ENCODE assay signal across 18 cellular contexts in the genomic region with DNA sequence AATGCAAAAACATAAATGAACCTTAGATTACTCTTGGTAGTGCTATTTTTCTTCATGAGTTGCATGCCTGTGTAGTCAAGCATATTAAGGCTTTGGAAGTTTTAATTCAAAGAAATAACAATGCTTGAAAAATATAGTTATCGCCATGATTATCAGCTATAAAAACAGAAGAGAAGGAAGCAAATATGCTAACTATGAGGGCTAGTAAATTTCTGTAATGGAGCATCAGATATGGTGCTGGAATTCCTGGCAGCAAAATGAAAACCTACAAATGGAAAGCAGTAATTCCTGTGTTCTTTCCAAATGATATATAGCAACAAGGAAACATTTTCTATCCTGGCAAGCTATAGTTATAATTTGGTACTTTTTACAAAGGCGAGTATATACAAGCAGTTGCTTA.
"Had no signal": no experiment of that assay in that cellular context is flagged by ENCODE, and none has a peak within 500 bp of the region (broad histone marks: within the 10 kb centered on the region; RNA-seq: fewer than 3 reads in every experiment).

No MANE protein-coding gene starts in this region.

- H3K27me3 ChIP-seq: gastroesophageal sphincter, heart left ventricle, neutrophil, sigmoid colon, spleen, thyroid gland had no signal

- H3K27ac Mint-ChIP-seq: activated CD4-positive, alpha-beta T cell treated with anti-CD3 and anti-CD28 coated beads, Interleukin-2, amount 10 ng/mL, durations not matched to agents 7 days and 5 days; activated CD8-positive, alpha-beta T cell treated with anti-CD3 and anti-CD28 coated beads, Interleukin-2, amount 10 ng/mL, durations not matched to agents 7 days and 5 days; activated naive CD4-positive, alpha-beta T cell treated with anti-CD3 and anti-CD28 coated beads for 36 hours; activated T-cell treated with anti-CD3 and anti-CD28 coated beads, Interleukin-2, amount 50 U/mL, for 24 hours; activated T-helper 2 cell treated with anti-CD3 and anti-CD28 coated beads, Interferon-gamma antibody, Interleukin-2, Interleukin-4, amounts not matched to agents 10 μg/mL and 5 μg/mL and 100 μg/mL, durations not matched to agents 14 hours and 24 hours and 36 hours; dendritic cell treated with granulocyte-macrophage colony-stimulating factor and Interleukin-4, amounts not matched to agents 40 ng/mL and 50 ng/mL, for 4 days; natural killer cell had no signal

- DNase-seq: activated CD4-positive, alpha-beta T cell treated with anti-CD3 and anti-CD28 coated beads, Interleukin-2, amount 10 ng/mL, durations not matched to agents 7 days and 5 days; activated CD8-positive, alpha-beta T cell treated with anti-CD3 and anti-CD28 coated beads, Interleukin-2, amount 10 ng/mL, durations not matched to agents 7 days and 5 days; activated naive CD4-positive, alpha-beta T cell treated with anti-CD3 and anti-CD28 coated beads for 36 hours; activated T-cell treated with anti-CD3 and anti-CD28 coated beads, Interleukin-2, amount 50 U/mL, for 24 hours; anterior cingulate cortex; effector memory CD4-positive, alpha-beta T cell; heart left ventricle; natural killer cell; sigmoid colon; spleen; stimulated activated naive CD4-positive, alpha-beta T cell treated with Interleukin-2 at 50 U/mL for 16 hours; T1000; thyroid gland had no signal

- H3K4me3 Mint-ChIP-seq: activated CD4-positive, alpha-beta T cell treated with anti-CD3 and anti-CD28 coated beads, Interleukin-2, amount 10 ng/mL, durations not matched to agents 7 days and 5 days; activated CD8-positive, alpha-beta T cell treated with anti-CD3 and anti-CD28 coated beads, Interleukin-2, amount 10 ng/mL, durations not matched to agents 7 days and 5 days; activated naive CD4-positive, alpha-beta T cell treated with anti-CD3 and anti-CD28 coated beads for 36 hours; activated T-cell treated with anti-CD3 and anti-CD28 coated beads, Interleukin-2, amount 50 U/mL, for 24 hours; dendritic cell treated with granulocyte-macrophage colony-stimulating factor and Interleukin-4, amounts not matched to agents 40 ng/mL and 50 ng/mL, for 4 days; natural killer cell had no signal

- FAIRE-seq: bronchial epithelial cell had no signal

- H3K27me3 Mint-ChIP-seq: activated CD4-positive, alpha-beta T cell treated with anti-CD3 and anti-CD28 coated beads, Interleukin-2, amount 10 ng/mL, durations not matched to agents 7 days and 5 days; activated T-cell treated with anti-CD3 and anti-CD28 coated beads, Interleukin-2, amount 50 U/mL, for 24 hours; dendritic cell treated with granulocyte-macrophage colony-stimulating factor and Interleukin-4, amounts not matched to agents 40 ng/mL and 50 ng/mL, for 4 days had no signal

- ATAC-seq: activated CD8-positive, alpha-beta T cell treated with anti-CD3 and anti-CD28 coated beads, Interleukin-2, amount 10 ng/mL, durations not matched to agents 7 days and 5 days; gastroesophageal sphincter; heart left ventricle; natural killer cell had no signal

- H3K9me3 Mint-ChIP-seq: activated CD4-positive, alpha-beta T cell treated with anti-CD3 and anti-CD28 coated beads, Interleukin-2, amount 10 ng/mL, durations not matched to agents 7 days and 5 days; activated naive CD4-positive, alpha-beta T cell treated with anti-CD3 and anti-CD28 coated beads for 36 hours; activated T-cell treated with anti-CD3 and anti-CD28 coated beads, Interleukin-2, amount 50 U/mL, for 24 hours; activated T-helper 2 cell treated with anti-CD3 and anti-CD28 coated beads, Interferon-gamma antibody, Interleukin-2, Interleukin-4, amounts not matched to agents 10 μg/mL and 5 μg/mL and 100 μg/mL, durations not matched to agents 14 hours and 24 hours and 36 hours; natural killer cell had no signal

- H3K36me3 ChIP-seq: thyroid gland had no signal

- H3K27ac ChIP-seq: gastroesophageal sphincter, heart left ventricle, neutrophil, spleen had no signal

- H3K4me1 Mint-ChIP-seq: activated CD4-positive, alpha-beta T cell treated with anti-CD3 and anti-CD28 coated beads, Interleukin-2, amount 10 ng/mL, durations not matched to agents 7 days and 5 days had no signal

- H3K4me3 ChIP-seq: gastroesophageal sphincter, heart left ventricle, sigmoid colon, spleen, thyroid gland had no signal

- H3K9me3 ChIP-seq: gastroesophageal sphincter, heart left ventricle, neutrophil, sigmoid colon, spleen, thyroid gland had no signal
